Comparison of ENCODE assay signal across 17 cellular contexts in the genomic region with DNA sequence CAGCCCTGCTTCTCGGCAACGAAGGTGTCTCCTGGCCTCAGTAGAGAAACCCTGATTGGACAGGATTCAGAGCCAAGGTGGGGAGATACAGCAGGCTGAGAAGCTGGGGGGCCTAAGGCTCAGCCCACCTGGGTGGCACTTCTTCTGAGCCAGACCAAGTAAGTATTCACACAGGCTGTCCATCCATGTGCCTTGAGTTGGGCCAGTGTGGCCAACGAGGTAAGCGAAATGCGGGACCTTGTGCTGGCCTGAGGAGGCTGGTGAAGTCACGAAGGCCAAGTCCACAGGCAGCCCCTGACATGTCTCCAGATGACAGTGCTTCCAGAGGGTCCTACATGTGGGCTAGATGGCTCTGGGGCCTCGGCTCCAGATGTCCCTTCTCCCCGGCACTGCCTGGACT.
DNase-seq lines count a peak whose midpoint lies in the region; ATAC-seq and TF ChIP-seq lines count a peak whose summit lies in the region.
"Had no signal": no experiment of that assay in that cellular context is flagged by ENCODE, and none has a peak within 500 bp of the region (broad histone marks: within the 10 kb centered on the region; RNA-seq: fewer than 3 reads in every experiment).

No MANE protein-coding gene starts in this region.

- H3K27me3 ChIP-seq in lower lobe of right lung (ENCODE audit: low read depth) (no peaks in the 10 kb centered on the region), stomach smooth muscle (ENCODE audit: control insufficient read depth in 1 of 2, insufficient read depth in 2 of 2, low read length in 2 of 2) (no peaks in the 10 kb centered on the region)

- H3K9ac ChIP-seq in stomach smooth muscle (ENCODE audit: low read length in 2 of 2) = no peak overlapping the region

- no peaks in the 10 kb centered on the region for H3K9me3 Mint-ChIP-seq in activated CD4-positive, alpha-beta memory T cell treated with anti-CD3 and anti-CD28 coated beads for 36 hours
- H3K9me3 Mint-ChIP-seq in activated CD4-positive, alpha-beta memory T cell treated with anti-CD3 and anti-CD28 coated beads, Interleukin-2, amount 10 ng/mL, durations not matched to agents 7 days and 5 days = no peaks in the 10 kb centered on the region
- H3K9me3 Mint-ChIP-seq in natural killer cell = no peaks in the 10 kb centered on the region
- H3K9me3 Mint-ChIP-seq in natural killer cell treated with Interleukin-12 subunit alpha and Interleukin-12 subunit beta and Interleukin-15 and Interleukin-18, amount 100 ng/mL, for 72 hours = no peaks in the 10 kb centered on the region

- DNase-seq in activated CD4-positive, alpha-beta memory T cell treated with anti-CD3 and anti-CD28 coated beads for 36 hours = no peak
- DNase-seq in activated CD4-positive, alpha-beta memory T cell treated with anti-CD3 and anti-CD28 coated beads, Interleukin-2, amount 10 ng/mL, durations not matched to agents 7 days and 5 days = no peak
- DNase-seq in natural killer cell (no peak), lower lobe of right lung (peak; percentile 21), NCI-H2081 (lab: John Stamatoyannopoulos, UW) (no peak)
- no peak for DNase-seq in natural killer cell treated with Interleukin-12 subunit alpha and Interleukin-12 subunit beta and Interleukin-15 and Interleukin-18, amount 100 ng/mL, for 72 hours (ENCODE audit: low spot score)
- DNase-seq: DMS79 treated with DMSO at 0.1 percent for 48 hours, KG1, NCI-H1436, NCI-H2029 treated with DMSO at 0.1 percent for 48 hours, NCI-H748 treated with DMSO at 0.1 percent for 48 hours, RPMI8226 had no signal

- H3K36me3 ChIP-seq in lower lobe of right lung (peaks cover 42% of the 10 kb centered on the region), stomach smooth muscle (ENCODE audit: control insufficient read depth in 2 of 2, insufficient read depth in 2 of 2, low read length in 2 of 2) (peaks cover 34 to 36% of the 10 kb centered on the region in 2 donors)

- intact Hi-C loops in activated CD4-positive, alpha-beta memory T cell treated with anti-CD3 and anti-CD28 coated beads for 36 hours (cut with micrococcal nuclease) = no loop called here
- intact Hi-C loops in natural killer cell (cut with micrococcal nuclease) = no loop called here
- intact Hi-C loops in lower lobe of right lung (cut with DNase I) = no loop called here

- no peak overlapping the region for H3K4me3 Mint-ChIP-seq in activated CD4-positive, alpha-beta memory T cell treated with anti-CD3 and anti-CD28 coated beads for 36 hours
- no peak overlapping the region for H3K4me3 Mint-ChIP-seq in activated CD4-positive, alpha-beta memory T cell treated with anti-CD3 and anti-CD28 coated beads, Interleukin-2, amount 10 ng/mL, durations not matched to agents 7 days and 5 days
- H3K4me3 Mint-ChIP-seq in natural killer cell = no peak overlapping the region
- no peak overlapping the region for H3K4me3 Mint-ChIP-seq in natural killer cell treated with Interleukin-12 subunit alpha and Interleukin-12 subunit beta and Interleukin-15 and Interleukin-18, amount 100 ng/mL, for 72 hours
- H3K4me3 Mint-ChIP-seq: B cell had no signal

- H3K4me1 Mint-ChIP-seq in activated CD4-positive, alpha-beta memory T cell treated with anti-CD3 and anti-CD28 coated beads for 36 hours (ENCODE audit: low read depth) = peaks cover 66% of the 10 kb centered on the region
- H3K4me1 Mint-ChIP-seq in activated CD4-positive, alpha-beta memory T cell treated with anti-CD3 and anti-CD28 coated beads, Interleukin-2, amount 10 ng/mL, durations not matched to agents 7 days and 5 days = peaks cover 43% of the 10 kb centered on the region
- H3K4me1 Mint-ChIP-seq in natural killer cell = peaks cover 43 to 48% of the 10 kb centered on the region in 2 donors
- H3K4me1 Mint-ChIP-seq in natural killer cell treated with Interleukin-12 subunit alpha and Interleukin-12 subunit beta and Interleukin-15 and Interleukin-18, amount 100 ng/mL, for 72 hours (ENCODE audit: low read depth in 2 of 2) = peaks cover 33 to 53% of the 10 kb centered on the region in 2 donors

- H3K9me3 ChIP-seq in lower lobe of right lung (no peaks in the 10 kb centered on the region), stomach smooth muscle (ENCODE audit: control insufficient read depth in 2 of 2, low read length in 2 of 2) (no peaks in the 10 kb centered on the region)

- no peak for ATAC-seq in natural killer cell
- ATAC-seq in natural killer cell treated with Interleukin-12 subunit alpha and Interleukin-12 subunit beta and Interleukin-15 and Interleukin-18, amount 100 ng/mL, for 72 hours = no peak
- ATAC-seq in lower lobe of right lung = no peak
- no peak for ATAC-seq in GM19328 (IDR thresholded peaks at IDR 0.05; ENCODE audit: unreplicated experiment)
- ATAC-seq: HepG2 had no signal

- CTCF ChIA-PET in activated CD4-positive, alpha-beta memory T cell treated with anti-CD3 and anti-CD28 coated beads for 36 hours (lab: Charles Lee) = interaction anchor here (1.6 to 1.8 kb wide), 3 partner anchors 13 to 181 kb away, joined by 5 read pairs; no protein-coding TSS in a partner anchor
- CTCF ChIA-PET in activated CD4-positive, alpha-beta memory T cell treated with anti-CD3 and anti-CD28 coated beads, Interleukin-2, amount 10 ng/mL, durations not matched to agents 7 days and 5 days (lab: Charles Lee) = interaction anchor here (2.2 kb wide), 1 partner anchor 34 kb away, joined by 4 read pairs; no protein-coding TSS in a partner anchor

- H3K36me3 Mint-ChIP-seq in activated CD4-positive, alpha-beta memory T cell treated with anti-CD3 and anti-CD28 coated beads for 36 hours = peaks cover 34% of the 10 kb centered on the region
- H3K36me3 Mint-ChIP-seq in activated CD4-positive, alpha-beta memory T cell treated with anti-CD3 and anti-CD28 coated beads, Interleukin-2, amount 10 ng/mL, durations not matched to agents 7 days and 5 days (ENCODE audit: low read depth) = peaks cover 39% of the 10 kb centered on the region
- no peaks in the 10 kb centered on the region for H3K36me3 Mint-ChIP-seq in natural killer cell
- no peaks in the 10 kb centered on the region for H3K36me3 Mint-ChIP-seq in natural killer cell treated with Interleukin-12 subunit alpha and Interleukin-12 subunit beta and Interleukin-15 and Interleukin-18, amount 100 ng/mL, for 72 hours

- TF ChIP-seq CTCF in natural killer cell (IDR thresholded peaks at IDR 0.05) (no peak), lower lobe of right lung (IDR thresholded peaks at IDR 0.05) (no peak)

- peaks cover 42% of the 10 kb centered on the region for H3K4me1 ChIP-seq in lower lobe of right lung
- H3K4me1 ChIP-seq in stomach smooth muscle (ENCODE audit: control insufficient read depth, insufficient read depth, low read length) = peaks cover 48% of the 10 kb centered on the region

- POLR2A ChIA-PET in activated CD4-positive, alpha-beta memory T cell treated with anti-CD3 and anti-CD28 coated beads for 36 hours (lab: Charles Lee) = no interaction called here
- POLR2A ChIA-PET in activated CD4-positive, alpha-beta memory T cell treated with anti-CD3 and anti-CD28 coated beads, Interleukin-2, amount 10 ng/mL, durations not matched to agents 7 days and 5 days (lab: Charles Lee) = no interaction called here

- H3K27me3 Mint-ChIP-seq in activated CD4-positive, alpha-beta memory T cell treated with anti-CD3 and anti-CD28 coated beads for 36 hours = no peaks in the 10 kb centered on the region
- H3K27me3 Mint-ChIP-seq in activated CD4-positive, alpha-beta memory T cell treated with anti-CD3 and anti-CD28 coated beads, Interleukin-2, amount 10 ng/mL, durations not matched to agents 7 days and 5 days = no peaks in the 10 kb centered on the region
- H3K27me3 Mint-ChIP-seq in natural killer cell (ENCODE audit: low read depth in 2 of 2) = no peaks in the 10 kb centered on the region
- H3K27me3 Mint-ChIP-seq in natural killer cell treated with Interleukin-12 subunit alpha and Interleukin-12 subunit beta and Interleukin-15 and Interleukin-18, amount 100 ng/mL, for 72 hours = no peaks in the 10 kb centered on the region
- H3K27me3 Mint-ChIP-seq: B cell had no signal

- peak overlapping the region; percentile 38 for H3K27ac Mint-ChIP-seq in activated CD4-positive, alpha-beta memory T cell treated with anti-CD3 and anti-CD28 coated beads for 36 hours
- no peak overlapping the region for H3K27ac Mint-ChIP-seq in activated CD4-positive, alpha-beta memory T cell treated with anti-CD3 and anti-CD28 coated beads, Interleukin-2, amount 10 ng/mL, durations not matched to agents 7 days and 5 days
- peak overlapping the region; percentile 13 to 32 for H3K27ac Mint-ChIP-seq in natural killer cell
- H3K27ac Mint-ChIP-seq in natural killer cell treated with Interleukin-12 subunit alpha and Interleukin-12 subunit beta and Interleukin-15 and Interleukin-18, amount 100 ng/mL, for 72 hours = no peak overlapping the region

- H3K4me3 ChIP-seq in lower lobe of right lung = no peak overlapping the region
- H3K4me3 ChIP-seq in stomach smooth muscle (ENCODE audit: low read length in 2 of 2) = no peak overlapping the region

- H3K27ac ChIP-seq in lower lobe of right lung (no peak overlapping the region), stomach smooth muscle (ENCODE audit: low read length) (peak overlapping the region; percentile 37)
- H3K27ac ChIP-seq: 22Rv1 had no signal

Comparison
In these comparisons a context has a peak if more than half of its experiments do, and no peak if none do; other contexts are left out.
1. H3K27ac Mint-ChIP-seq: peak in activated CD4-positive, alpha-beta memory T cell treated with anti-CD3 and anti-CD28 coated beads for 36 hours (single experiment) and natural killer cell (2 of 2); none in activated CD4-positive, alpha-beta memory T cell treated with anti-CD3 and anti-CD28 coated beads, Interleukin-2, amount 10 ng/mL, durations not matched to agents 7 days and 5 days (single experiment) and natural killer cell treated with Interleukin-12 subunit alpha and Interleukin-12 subunit beta and Interleukin-15 and Interleukin-18, amount 100 ng/mL, for 72 hours (0 of 2).